Comparison of ENCODE assay signal across 20 cellular contexts in genomic region chr5:142955628-142956027, GRCh38.
DNase-seq lines count a peak whose midpoint lies in the region; ATAC-seq, FAIRE-seq and TF ChIP-seq lines count a peak whose summit lies in the region.
"Had no signal": no experiment of that assay in that cellular context is flagged by ENCODE, and none has a peak within 500 bp of the region (broad histone marks: within the 10 kb centered on the region; RNA-seq: fewer than 3 reads in every experiment).

No MANE protein-coding gene starts in this region.

- no peak for TF ChIP-seq EP300 in sigmoid colon (IDR thresholded peaks at IDR 0.05)

- H3K4me1 ChIP-seq in cardiac muscle cell (ENCODE audit: low read depth), result peaks cover 36% of the 10 kb centered on the region
- peaks cover 0 to 44% of the 10 kb centered on the region in 2 donors for H3K4me1 ChIP-seq in right atrium auricular region
- H3K4me1 ChIP-seq in sigmoid colon, result peaks cover 0 to 54% (median 35%) of the 10 kb centered on the region in 4 donors

- peak; percentile 28 for ATAC-seq in left ventricle myocardium superior
- ATAC-seq: GM12878, Panc1 had no signal

- H3K36me3 ChIP-seq in cardiac muscle cell (no peaks in the 10 kb centered on the region), right atrium auricular region (no peaks in the 10 kb centered on the region), sigmoid colon (no peaks in the 10 kb centered on the region)
- H3K36me3 ChIP-seq: BE2C, SJCRH30 had no signal

- WGBS in sigmoid colon, 2 donors, result 84 to 97% methylated on average over 1 of the region's 1 CpG

- H3K9me3 ChIP-seq in cardiac muscle cell (ENCODE audit: low read depth) (no peaks in the 10 kb centered on the region), right atrium auricular region (no peaks in the 10 kb centered on the region), sigmoid colon (no peaks in the 10 kb centered on the region)
- H3K9me3 ChIP-seq: BE2C, SJCRH30 had no signal

- no peak for TF ChIP-seq POLR2A in sigmoid colon (IDR thresholded peaks at IDR 0.05)

- H3K4me3 ChIP-seq in cardiac muscle cell (no peak overlapping the region), right atrium auricular region (no peak overlapping the region), sigmoid colon (no peak overlapping the region)
- H3K4me3 ChIP-seq: GM12878, SJCRH30 had no signal

- peak in 1 of 2 donors; percentile 42 for DNase-seq in cardiac muscle cell (ENCODE audit: low read depth in 1 of 2, low spot score in 1 of 2)
- DNase-seq in right atrium auricular region (ENCODE audit: low spot score), result no peak
- DNase-seq in brain pericyte (ENCODE audit: low read depth, low spot score), result peak; percentile 18
- no peak for DNase-seq in left ventricle myocardium superior
- DNase-seq in sigmoid colon, result no peak
- no peak for DNase-seq in HTR-8/SVneo (ENCODE audit: insufficient read length, low spot score)
- no peak for DNase-seq in SK-N-DZ (ENCODE audit: low spot score)
- no peak for DNase-seq in iPS-NIHi7 (ENCODE audit: extremely low spot score)
- DNase-seq: BE2C, DMS79, KG1, NCI-H1092 treated with DMSO at 0.1 percent for 48 hours, NCI-H1436 treated with DMSO at 0.1 percent for 48 hours, NCI-H2029, NCI-H2227 treated with DMSO at 0.1 percent for 48 hours, NCI-H524, NCI-H774, SJCRH30 had no signal

- peak overlapping the region; percentile 7 for H3K27ac ChIP-seq in cardiac muscle cell
- no peak overlapping the region for H3K27ac ChIP-seq in right atrium auricular region
- H3K27ac ChIP-seq in sigmoid colon, result peak overlapping the region in 3 of 4 donors; percentile 27 to 64 (median 52)
- H3K27ac ChIP-seq: SJCRH30 had no signal

- H3K27me3 ChIP-seq in cardiac muscle cell (no peaks in the 10 kb centered on the region), right atrium auricular region (no peaks in the 10 kb centered on the region), sigmoid colon (no peaks in the 10 kb centered on the region)
- H3K27me3 ChIP-seq: BE2C, SJCRH30 had no signal

- TF ChIP-seq CTCF in cardiac muscle cell (IDR thresholded peaks at IDR 0.05; ENCODE audit: low read depth, low read length), result no peak
- no peak for TF ChIP-seq CTCF in right atrium auricular region (IDR thresholded peaks at IDR 0.05)
- TF ChIP-seq CTCF in sigmoid colon (IDR thresholded peaks at IDR 0.05), result no peak

- intact Hi-C loops in left ventricle myocardium superior (cut with micrococcal nuclease) (no loop called here), sigmoid colon (cut with DNase I) (no loop called here)

- FAIRE-seq in HTR-8/SVneo (lab: Jason Lieb, UNC), result no peak
- FAIRE-seq: GM12878 had no signal

Comparison
In these comparisons a context has a peak if more than half of its experiments do, and no peak if none do; other contexts are left out.
1. H3K27ac ChIP-seq: peak in cardiac muscle cell (single experiment) and sigmoid colon (3 of 4); none in right atrium auricular region (0 of 2).